In genomic region chr19:55229789-55230182, GRCh38 we compare ENCODE assay signal across 1 cellular context.
TF ChIP-seq lines count a peak whose summit lies in the region.

No MANE protein-coding gene starts in this region.

TF ChIP-seq in HepG2, 621 proteins besides CTCF, POLR2A, EP300 and RAD21 (continued from another document and continues in another):
- TF ChIP-seq TGIF2 (CRISPR knock-in tag; IDR thresholded peaks at IDR 0.05) (no peak), BRF2 (CRISPR knock-in tag; IDR thresholded peaks at IDR 0.05) (no peak), ZNF326 (CRISPR knock-in tag; IDR thresholded peaks at IDR 0.05; ENCODE audit: borderline replicate concordance) (no peak), GTF2F1 (IDR thresholded peaks at IDR 0.05; ENCODE audit: low read length) (no peak), CCDC6 (CRISPR knock-in tag; IDR thresholded peaks at IDR 0.05) (no peak), ZNF12 (CRISPR knock-in tag; IDR thresholded peaks at IDR 0.05) (no peak), MAZ (IDR thresholded peaks at IDR 0.05; ENCODE audit: borderline replicate concordance, low read depth, low read length) (no peak), MAZ (CRISPR knock-in tag; IDR thresholded peaks at IDR 0.05; ENCODE audit: low read depth) (no peak), ELF3 (CRISPR knock-in tag; IDR thresholded peaks at IDR 0.05) (no peak), HNF4A (CRISPR knock-in tag; IDR thresholded peaks at IDR 0.05) (peak; percentile 34; the same call in 1 of the 2 replicates), ZNF546 (CRISPR knock-in tag; conservative IDR thresholded peaks at IDR 0.05) (no peak), ZNF318 (CRISPR knock-in tag; IDR thresholded peaks at IDR 0.05) (no peak), PCBP1 (IDR thresholded peaks at IDR 0.05; ENCODE audit: borderline replicate concordance, low read depth, low read length) (no peak), SIN3A (IDR thresholded peaks at IDR 0.05; ENCODE audit: borderline replicate concordance, low read depth, low read length) (no peak), HDAC2 (CRISPR knock-in tag; IDR thresholded peaks at IDR 0.05) (no peak), SOX6 (IDR thresholded peaks at IDR 0.05) (no peak), SOX6 (CRISPR knock-in tag; IDR thresholded peaks at IDR 0.05) (no peak), ZNF713 (CRISPR knock-in tag; IDR thresholded peaks at IDR 0.05) (no peak), BCL3 (CRISPR knock-in tag; IDR thresholded peaks at IDR 0.05) (no peak), ATAD3A (CRISPR knock-in tag; IDR thresholded peaks at IDR 0.05) (no peak), PRPF4 (IDR thresholded peaks at IDR 0.05; ENCODE audit: low read depth, low read length, poor library complexity, severe bottlenecking) (no peak), TFDP1 (CRISPR knock-in tag; IDR thresholded peaks at IDR 0.05; ENCODE audit: borderline replicate concordance) (no peak), HOXA7 (CRISPR knock-in tag; IDR thresholded peaks at IDR 0.05) (peak; percentile 25; the same call in 1 of the 2 replicates), ZNF652 (CRISPR knock-in tag; IDR thresholded peaks at IDR 0.05; ENCODE audit: borderline replicate concordance, low read depth) (no peak), CEBPZ (IDR thresholded peaks at IDR 0.05; ENCODE audit: low read length) (no peak), ZNF841 (CRISPR knock-in tag; IDR thresholded peaks at IDR 0.05; ENCODE audit: borderline replicate concordance) (no peak), ZNF607 (CRISPR knock-in tag; IDR thresholded peaks at IDR 0.05; ENCODE audit: borderline replicate concordance) (0 out of 2 replicates have a peak, but pooled peaks have one; percentile 40), ZBTB4 (CRISPR knock-in tag; IDR thresholded peaks at IDR 0.05; ENCODE audit: borderline replicate concordance) (no peak), YEATS4 (CRISPR knock-in tag; IDR thresholded peaks at IDR 0.05; ENCODE audit: borderline replicate concordance) (no peak), ZNF781 (CRISPR knock-in tag; IDR thresholded peaks at IDR 0.05; ENCODE audit: borderline replicate concordance, not compliant biosample characterization) (no peak), SKI (IDR thresholded peaks at IDR 0.05; ENCODE audit: partially characterized antibody) (no peak), ZNF75D (CRISPR knock-in tag; IDR thresholded peaks at IDR 0.05; ENCODE audit: borderline replicate concordance) (no peak), PAXIP1 (CRISPR knock-in tag; conservative IDR thresholded peaks at IDR 0.05) (peak; percentile 70; the same call in 1 of the 2 replicates), ZNF205 (CRISPR knock-in tag; IDR thresholded peaks at IDR 0.05) (no peak), MAFK (conservative IDR thresholded peaks at IDR 0.05 in 1 of 2, IDR thresholded peaks at IDR 0.05 in 1 of 2; ENCODE audit: low read length in 2 of 2) (no peak)
